In the genomic region with DNA sequence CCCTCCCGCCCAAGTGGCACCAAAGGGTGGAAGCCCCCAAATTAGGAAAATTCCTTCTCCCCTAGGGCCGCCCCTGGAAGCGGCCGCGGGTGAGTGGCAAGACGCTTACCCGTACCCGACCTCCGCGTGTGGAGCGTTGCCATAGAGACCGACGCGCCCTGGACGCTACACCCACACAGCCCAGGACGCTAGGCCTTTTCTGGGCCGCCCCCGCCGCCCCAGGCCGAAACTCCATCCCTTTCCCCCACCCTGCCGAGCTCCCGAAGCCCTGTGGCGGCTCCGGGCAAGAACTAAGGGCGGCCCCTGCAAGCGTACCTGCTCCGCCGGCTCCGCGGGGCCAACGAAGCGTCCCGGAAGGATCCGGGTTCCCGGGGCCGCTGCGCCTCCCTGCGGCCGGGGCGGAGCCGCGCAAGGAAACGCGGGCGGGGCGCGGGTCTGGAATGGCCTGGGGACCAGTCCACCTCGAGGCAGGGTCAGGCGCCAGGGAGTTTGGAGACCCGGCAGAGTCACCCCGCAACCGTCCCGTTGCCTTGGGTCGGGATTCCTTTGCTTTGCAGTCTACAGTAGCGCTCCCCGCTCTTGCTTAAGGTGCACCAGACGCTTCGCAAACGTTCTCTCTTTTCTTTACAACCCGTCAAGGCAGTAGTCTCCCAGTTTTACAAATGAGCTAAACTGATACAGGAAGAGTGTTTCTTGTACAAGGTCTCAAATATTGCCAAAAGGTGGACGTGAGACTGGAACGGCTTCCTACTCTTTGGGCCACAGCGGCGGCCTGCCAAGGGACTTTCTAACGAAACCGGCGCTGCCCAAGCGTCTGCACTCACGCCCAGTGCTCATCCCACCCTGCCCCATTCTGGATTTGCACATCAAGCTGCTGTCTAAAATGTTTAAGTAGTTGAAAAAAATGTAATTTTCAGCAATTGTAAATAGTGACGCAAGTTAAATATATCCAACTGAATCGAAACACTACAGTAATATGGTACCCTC, we compare ENCODE assay signal across 8 cellular contexts. TPM values are rescaled to one million over a fixed set of nuclear protein-coding genes. Genes with fewer than 3 reads are reported as not detected.
DNase-seq lines count a peak whose midpoint lies in the region; ATAC-seq lines count a peak whose summit lies in the region.

A gene with protein sequence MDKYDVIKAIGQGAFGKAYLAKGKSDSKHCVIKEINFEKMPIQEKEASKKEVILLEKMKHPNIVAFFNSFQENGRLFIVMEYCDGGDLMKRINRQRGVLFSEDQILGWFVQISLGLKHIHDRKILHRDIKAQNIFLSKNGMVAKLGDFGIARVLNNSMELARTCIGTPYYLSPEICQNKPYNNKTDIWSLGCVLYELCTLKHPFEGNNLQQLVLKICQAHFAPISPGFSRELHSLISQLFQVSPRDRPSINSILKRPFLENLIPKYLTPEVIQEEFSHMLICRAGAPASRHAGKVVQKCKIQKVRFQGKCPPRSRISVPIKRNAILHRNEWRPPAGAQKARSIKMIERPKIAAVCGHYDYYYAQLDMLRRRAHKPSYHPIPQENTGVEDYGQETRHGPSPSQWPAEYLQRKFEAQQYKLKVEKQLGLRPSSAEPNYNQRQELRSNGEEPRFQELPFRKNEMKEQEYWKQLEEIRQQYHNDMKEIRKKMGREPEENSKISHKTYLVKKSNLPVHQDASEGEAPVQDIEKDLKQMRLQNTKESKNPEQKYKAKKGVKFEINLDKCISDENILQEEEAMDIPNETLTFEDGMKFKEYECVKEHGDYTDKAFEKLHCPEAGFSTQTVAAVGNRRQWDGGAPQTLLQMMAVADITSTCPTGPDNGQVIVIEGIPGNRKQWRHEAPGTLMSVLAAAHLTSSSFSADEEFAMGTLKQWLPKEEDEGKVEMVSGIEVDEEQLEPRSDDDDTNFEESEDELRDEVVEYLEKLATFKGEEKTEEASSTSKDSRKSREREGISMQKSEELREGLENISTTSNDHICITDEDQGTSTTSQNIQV (minus strand): TSS at position 360 of the 987 bp plus-strand sequence. CDS start 1,591 bp downstream, outside the sequence.

- no peaks in the 10 kb centered on the region for H3K27me3 ChIP-seq in endocrine pancreas (ENCODE audit: control insufficient read depth, insufficient read depth, low read length)
- H3K27me3 ChIP-seq in mesendoderm (ENCODE audit: insufficient read depth, low read length, poor library complexity): no peaks in the 10 kb centered on the region

- DNase-seq in ACHN (peak; percentile 62), NCI-H345 (lab: John Stamatoyannopoulos, UW) (peak; percentile 52), mesendoderm (peak; percentile 84)
- peak; percentile 2 to 27 for DNase-seq in activated CD8-positive, alpha-beta memory T cell treated with anti-CD3 and anti-CD28 coated beads for 1 hour (ENCODE audit: extremely low read depth in 1 of 2, low read depth in 1 of 2)
- DNase-seq in stimulated activated CD8-positive, alpha-beta memory T cell treated with anti-CD3 and anti-CD28 coated beads, Interleukin-12 subunit alpha, Interleukin-12 subunit beta, amount 100 ng/mL, for 4 hours (ENCODE audit: low read depth): peak; percentile 8

- H3K4me1 ChIP-seq in endocrine pancreas (ENCODE audit: control insufficient read depth, insufficient read depth, low read length) (no peaks in the 10 kb centered on the region), mesendoderm (ENCODE audit: control insufficient read depth, low read depth, low read length) (no peaks in the 10 kb centered on the region)

- ATAC-seq in GM18502 (IDR thresholded peaks at IDR 0.05; ENCODE audit: poor library complexity, unreplicated experiment) (peak; percentile 74), HG02981 (IDR thresholded peaks at IDR 0.05; ENCODE audit: unreplicated experiment) (peak; percentile 70)

- H2BK15ac ChIP-seq in mesendoderm (replicated peaks; ENCODE audit: low read depth): no peak within 1 kb of the TSS

- H3K9ac ChIP-seq in endocrine pancreas (ENCODE audit: control insufficient read depth, insufficient read depth, low read length) (peak within 1 kb of the TSS; percentile 68), mesendoderm (ENCODE audit: low read length) (peak within 1 kb of the TSS; percentile 49)

- in situ Hi-C loops in ACHN (cut with HindIII; ENCODE audit: low pct_ligation_motif_present, low pct_unique_long_range_greater_than_20kb, low sequenced_read_pairs): no loop called here

- no peak within 1 kb of the TSS for H2BK5ac ChIP-seq in mesendoderm (ENCODE audit: low read length)

- peak within 1 kb of the TSS; percentile 78 for H3K56ac ChIP-seq in mesendoderm (ENCODE audit: low read length)

- no peaks in the 10 kb centered on the region for H3K79me1 ChIP-seq in mesendoderm (ENCODE audit: low read length)

- no peak within 1 kb of the TSS for H2BK120ac ChIP-seq in mesendoderm (ENCODE audit: low read depth, low read length)

- H3K36me3 ChIP-seq in endocrine pancreas (ENCODE audit: control insufficient read depth, insufficient read depth, low read length) (no peaks in the 10 kb centered on the region), mesendoderm (ENCODE audit: control insufficient read depth, insufficient read depth, low read length) (no peaks in the 10 kb centered on the region)

- H2AK5ac ChIP-seq in mesendoderm (ENCODE audit: low read length): no peak within 1 kb of the TSS

- H3K18ac ChIP-seq in mesendoderm (ENCODE audit: low read length): no peak within 1 kb of the TSS

- no peak within 1 kb of the TSS for H4K8ac ChIP-seq in mesendoderm (ENCODE audit: low read depth, low read length)

- no peak within 1 kb of the TSS for H4K5ac ChIP-seq in mesendoderm (ENCODE audit: low read length)

- no peaks in the 10 kb centered on the region for H3K79me2 ChIP-seq in mesendoderm (ENCODE audit: control insufficient read depth, insufficient read depth, low read length)

- H3K9me3 ChIP-seq in endocrine pancreas (ENCODE audit: control insufficient read depth, low read length): no peaks in the 10 kb centered on the region

- no peak within 1 kb of the TSS for H3K27ac ChIP-seq in mesendoderm (ENCODE audit: low read depth, low read length)

- WGBS in mesendoderm (ENCODE audit: extremely low coverage, insufficient coverage, low lambda C conversion rate): no CpG with 5 or more reads among the region's 71 CpGs

- H3K4me3 ChIP-seq in endocrine pancreas (ENCODE audit: control insufficient read depth, insufficient read depth, low read length) (peak within 1 kb of the TSS; percentile 68), mesendoderm (ENCODE audit: low read length) (peak within 1 kb of the TSS; percentile 10)

- peak within 1 kb of the TSS; percentile 35 for H3K4me2 ChIP-seq in mesendoderm (ENCODE audit: low read length)

- no peak within 1 kb of the TSS for H3K23ac ChIP-seq in mesendoderm (ENCODE audit: low read length)

- H3K4ac ChIP-seq in mesendoderm (ENCODE audit: low read depth, low read length): no peak within 1 kb of the TSS

RNA-seq across cellular contexts. Expression of the gene that starts here (rescaled TPM):
- 0.67 TPM for polyA plus RNA-seq in mesendoderm (2013, experiment 1 of 2)
- polyA plus RNA-seq in mesendoderm (2013, experiment 2 of 2): 0.64 TPM

Comparison
In these comparisons a context has a peak if more than half of its experiments do, and no peak if none do; other contexts are left out.
1. DNase-seq: peak in every context shown above with its lines; median percentile 84 in mesendoderm; 62 in ACHN; 52 in NCI-H345; 14 in activated CD8-positive, alpha-beta memory T cell treated with anti-CD3 and anti-CD28 coated beads for 1 hour; 8 in stimulated activated CD8-positive, alpha-beta memory T cell treated with anti-CD3 and anti-CD28 coated beads, Interleukin-12 subunit alpha, Interleukin-12 subunit beta, amount 100 ng/mL, for 4 hours.